ENCODE assay signal across 1 cellular context in the genomic region with DNA sequence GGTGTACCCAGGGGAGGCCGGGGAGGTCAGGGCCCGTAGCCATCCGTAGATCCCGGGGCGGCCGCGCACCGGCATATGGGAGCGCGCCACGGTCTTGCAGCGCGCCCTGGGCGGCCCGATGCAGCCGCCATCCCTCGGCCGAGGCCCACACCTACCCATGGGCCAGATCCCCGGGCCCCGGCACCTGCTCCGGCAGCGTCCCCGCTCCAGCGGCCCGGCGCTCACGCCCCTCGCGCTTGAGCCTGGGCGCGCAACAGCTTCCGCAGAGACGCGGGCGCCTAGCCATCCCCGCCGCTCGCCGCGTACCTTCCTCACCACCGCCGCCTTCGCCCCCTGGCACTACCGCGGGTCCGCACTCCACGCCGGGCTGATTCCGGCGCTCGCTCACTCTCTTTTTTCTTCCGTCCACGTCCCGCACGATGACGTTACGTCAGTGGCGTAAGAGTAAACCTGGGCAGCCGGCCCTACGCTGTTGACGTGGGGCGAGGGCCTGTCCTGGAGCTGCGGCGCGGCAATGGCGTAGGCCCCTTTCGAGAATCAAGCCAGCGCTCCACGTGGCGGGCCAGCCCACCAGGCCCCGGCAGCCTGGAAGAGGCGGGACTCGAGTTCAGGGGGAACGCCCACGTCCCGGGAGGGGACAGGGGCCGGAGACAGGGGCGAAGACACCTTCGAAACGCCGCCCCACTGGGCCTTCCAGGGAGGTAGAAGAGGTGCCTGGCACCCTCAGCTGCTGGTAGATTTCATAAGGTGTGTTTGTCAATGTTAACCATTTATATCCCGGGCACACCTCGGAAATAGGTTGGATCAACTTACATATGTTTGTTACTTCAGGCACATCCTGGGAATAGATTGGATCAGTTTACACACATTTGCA.
TF ChIP-seq lines count a peak whose summit lies in the region.

A gene (minus strand): TSS at position 421 of the 874 bp plus-strand sequence. CDS start 3,334 bp downstream, outside the sequence.

TF ChIP-seq in A549, 52 proteins besides CTCF, POLR2A, EP300 and RAD21 (continued from another document):
- TF ChIP-seq, protein P1, sequence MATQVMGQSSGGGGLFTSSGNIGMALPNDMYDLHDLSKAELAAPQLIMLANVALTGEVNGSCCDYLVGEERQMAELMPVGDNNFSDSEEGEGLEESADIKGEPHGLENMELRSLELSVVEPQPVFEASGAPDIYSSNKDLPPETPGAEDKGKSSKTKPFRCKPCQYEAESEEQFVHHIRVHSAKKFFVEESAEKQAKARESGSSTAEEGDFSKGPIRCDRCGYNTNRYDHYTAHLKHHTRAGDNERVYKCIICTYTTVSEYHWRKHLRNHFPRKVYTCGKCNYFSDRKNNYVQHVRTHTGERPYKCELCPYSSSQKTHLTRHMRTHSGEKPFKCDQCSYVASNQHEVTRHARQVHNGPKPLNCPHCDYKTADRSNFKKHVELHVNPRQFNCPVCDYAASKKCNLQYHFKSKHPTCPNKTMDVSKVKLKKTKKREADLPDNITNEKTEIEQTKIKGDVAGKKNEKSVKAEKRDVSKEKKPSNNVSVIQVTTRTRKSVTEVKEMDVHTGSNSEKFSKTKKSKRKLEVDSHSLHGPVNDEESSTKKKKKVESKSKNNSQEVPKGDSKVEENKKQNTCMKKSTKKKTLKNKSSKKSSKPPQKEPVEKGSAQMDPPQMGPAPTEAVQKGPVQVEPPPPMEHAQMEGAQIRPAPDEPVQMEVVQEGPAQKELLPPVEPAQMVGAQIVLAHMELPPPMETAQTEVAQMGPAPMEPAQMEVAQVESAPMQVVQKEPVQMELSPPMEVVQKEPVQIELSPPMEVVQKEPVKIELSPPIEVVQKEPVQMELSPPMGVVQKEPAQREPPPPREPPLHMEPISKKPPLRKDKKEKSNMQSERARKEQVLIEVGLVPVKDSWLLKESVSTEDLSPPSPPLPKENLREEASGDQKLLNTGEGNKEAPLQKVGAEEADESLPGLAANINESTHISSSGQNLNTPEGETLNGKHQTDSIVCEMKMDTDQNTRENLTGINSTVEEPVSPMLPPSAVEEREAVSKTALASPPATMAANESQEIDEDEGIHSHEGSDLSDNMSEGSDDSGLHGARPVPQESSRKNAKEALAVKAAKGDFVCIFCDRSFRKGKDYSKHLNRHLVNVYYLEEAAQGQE (IDR thresholded peaks at IDR 0.05), result no peak
- TF ChIP-seq, protein P2, sequence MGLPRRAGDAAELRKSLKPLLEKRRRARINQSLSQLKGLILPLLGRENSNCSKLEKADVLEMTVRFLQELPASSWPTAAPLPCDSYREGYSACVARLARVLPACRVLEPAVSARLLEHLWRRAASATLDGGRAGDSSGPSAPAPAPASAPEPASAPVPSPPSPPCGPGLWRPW (IDR thresholded peaks at IDR 0.05), result no peak
- TF ChIP-seq, protein P3, sequence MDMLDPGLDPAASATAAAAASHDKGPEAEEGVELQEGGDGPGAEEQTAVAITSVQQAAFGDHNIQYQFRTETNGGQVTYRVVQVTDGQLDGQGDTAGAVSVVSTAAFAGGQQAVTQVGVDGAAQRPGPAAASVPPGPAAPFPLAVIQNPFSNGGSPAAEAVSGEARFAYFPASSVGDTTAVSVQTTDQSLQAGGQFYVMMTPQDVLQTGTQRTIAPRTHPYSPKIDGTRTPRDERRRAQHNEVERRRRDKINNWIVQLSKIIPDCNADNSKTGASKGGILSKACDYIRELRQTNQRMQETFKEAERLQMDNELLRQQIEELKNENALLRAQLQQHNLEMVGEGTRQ (IDR thresholded peaks at IDR 0.05), result peak; percentile 64
- TF ChIP-seq ZC3H11A (IDR thresholded peaks at IDR 0.05) (no peak), GATA3 (IDR thresholded peaks at IDR 0.05; ENCODE audit: borderline replicate concordance) (no peak), FOSB (CRISPR knock-in tag; IDR thresholded peaks at IDR 0.05) (no peak), HDAC2 (IDR thresholded peaks at IDR 0.05) (no peak), JUN (IDR thresholded peaks at IDR 0.05) (peak; percentile 37 to 59; a peak in 3 of 5 replicates), MYC (IDR thresholded peaks at IDR 0.05; ENCODE audit: borderline replicate concordance, low read length) (peak; percentile 94), HOXA7 (CRISPR knock-in tag; IDR thresholded peaks at IDR 0.05) (no peak), CBX8 (IDR thresholded peaks at IDR 0.05) (no peak), NPAS2 (CRISPR knock-in tag; IDR thresholded peaks at IDR 0.05; ENCODE audit: borderline replicate concordance) (no peak)
